In genomic region chr18:13003466-13003896, GRCh38 we compare ENCODE assay signal across 8 cellular contexts. TPM values are rescaled to one million over a fixed set of nuclear protein-coding genes. Genes with fewer than 3 reads are reported as not detected.
A peak's percentile ranks its signal among the peaks of the same experiment; 100 is the strongest.
DNase-seq lines count a peak whose midpoint lies in the region; ATAC-seq, FAIRE-seq and TF ChIP-seq lines count a peak whose summit lies in the region.

No MANE protein-coding gene starts in this region.

- H3K36me3 ChIP-seq in brain microvascular endothelial cell (replicated peaks) (no peaks in the 10 kb centered on the region), left lung (peaks cover 0 to 34% of the 10 kb centered on the region in 2 donors)

- H3K27ac ChIP-seq in brain microvascular endothelial cell: no peak overlapping the region
- H3K27ac ChIP-seq in left lung: no peak overlapping the region

- peak; percentile 44 to 54 for DNase-seq in AML-193 (lab: John Stamatoyannopoulos, UW)
- DNase-seq in GM18507 (ENCODE audit: extremely low spot score, insufficient read length, low read depth): no peak
- DNase-seq in NCI-H2196 (lab: John Stamatoyannopoulos, UW; ENCODE audit: unreplicated experiment): peak; percentile 15
- peak; percentile 68 for DNase-seq in brain microvascular endothelial cell
- no peak for DNase-seq in left lung
- DNase-seq in activated CD4-positive, alpha-beta T cell treated with anti-CD3 and anti-CD28 coated beads for 1 hour: no peak
- DNase-seq in amygdala (lab: John Stamatoyannopoulos, UW): no peak

- no peaks in the 10 kb centered on the region for H3K4me1 ChIP-seq in left lung

- intact Hi-C loops in left lung (cut with DNase I): no loop called here

- ATAC-seq in left lung (peak; percentile 61), GM18870 (IDR thresholded peaks at IDR 0.05; ENCODE audit: unreplicated experiment) (no peak)

- no peak overlapping the region for H3K4me3 ChIP-seq in brain microvascular endothelial cell (ENCODE audit: low read depth, low read length)
- H3K4me3 ChIP-seq in left lung: no peak overlapping the region

- FAIRE-seq in GM18507 (lab: Jason Lieb, UNC): peak; percentile 75

- TF ChIP-seq CTCF in brain microvascular endothelial cell (IDR thresholded peaks at IDR 0.05; ENCODE audit: low read depth, low read length, missing control alignments) (peak; percentile 68), left lung (IDR thresholded peaks at IDR 0.05) (peak in 1 of 2 donors; percentile 13)

- H3K9me3 ChIP-seq in left lung: no peaks in the 10 kb centered on the region

- in situ Hi-C loops in brain microvascular endothelial cell (cut with HindIII; ENCODE audit: low pct_ligation_motif_present, low sequenced_read_pairs): no loop called here

- H3K27me3 ChIP-seq in brain microvascular endothelial cell (replicated peaks) (no peaks in the 10 kb centered on the region), left lung (no peaks in the 10 kb centered on the region)

RNA-seq across cellular contexts. Expression of gene CEP192, which starts 12.3 kb away (rescaled TPM):
- 10 to 100 TPM; 22.0 to 22.3 TPM for total RNA-seq in left lung

RNA-seq across cellular contexts. Expression of gene SEH1L, which starts 55.7 kb away (rescaled TPM):
- 10 to 100 TPM; 28.3 to 49.9 TPM for total RNA-seq in left lung

Comparison
In these comparisons a context has a peak if more than half of its experiments do, and no peak if none do; other contexts are left out.
1. DNase-seq: peak in AML-193 (2 of 2), NCI-H2196 (single experiment) and brain microvascular endothelial cell (single experiment); none in GM18507 (single experiment), left lung (0 of 2), activated CD4-positive, alpha-beta T cell treated with anti-CD3 and anti-CD28 coated beads for 1 hour (single experiment) and amygdala (0 of 56).